Comparison of ENCODE assay signal across 16 cellular contexts in the genomic region with DNA sequence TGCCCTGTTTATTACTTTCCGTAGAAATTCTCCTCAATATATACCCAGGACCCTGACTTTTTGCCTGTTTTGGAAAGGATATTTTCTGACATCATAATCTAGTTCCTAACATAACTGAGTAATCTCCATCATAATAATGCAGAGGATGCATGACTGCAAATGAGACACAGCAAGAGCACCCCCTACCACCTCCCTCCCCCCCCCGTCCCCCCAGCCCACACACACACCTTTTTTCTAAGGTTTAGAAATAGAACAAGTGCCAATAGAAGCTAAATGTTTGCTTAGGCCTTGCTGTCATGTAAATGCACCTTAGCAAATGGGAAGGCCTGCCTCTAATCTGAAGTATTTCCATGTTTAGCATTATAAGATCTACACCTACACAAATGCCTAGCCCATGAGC. TPM values are rescaled to one million over a fixed set of nuclear protein-coding genes. Genes with fewer than 3 reads are reported as not detected.
A peak's percentile ranks its signal among the peaks of the same experiment; 100 is the strongest.
DNase-seq lines count a peak whose midpoint lies in the region; ATAC-seq and TF ChIP-seq lines count a peak whose summit lies in the region.
"Had no signal": no experiment of that assay in that cellular context is flagged by ENCODE, and none has a peak within 500 bp of the region (broad histone marks: within the 10 kb centered on the region; RNA-seq: fewer than 3 reads in every experiment).

A gene (minus strand): TSS at position 13 of the 400 bp plus-strand sequence. CDS start 3,239 bp downstream, outside the sequence.

- H2AK5ac ChIP-seq in mesenchymal stem cell (ENCODE audit: low read length, severe bottlenecking), result no peak within 1 kb of the TSS

- H4K91ac ChIP-seq in mesenchymal stem cell (ENCODE audit: low read length), result no peak within 1 kb of the TSS

- no peak within 1 kb of the TSS for H4K8ac ChIP-seq in mesenchymal stem cell (ENCODE audit: low read length)

- peak within 1 kb of the TSS; percentile 93 for H3K9ac ChIP-seq in mesenchymal stem cell (ENCODE audit: low read length)

- DNase-seq in activated naive CD8-positive, alpha-beta T cell treated with anti-CD3 and anti-CD28 coated beads for 36 hours, result no peak
- DNase-seq in mesenchymal stem cell, result no peak
- DNase-seq in type B pancreatic cell (ENCODE audit: extremely low spot score, unreplicated experiment), result no peak
- DNase-seq in putamen (ENCODE audit: low spot score), result no peak
- DNase-seq in EL, result no peak
- no peak for DNase-seq in COR-L47 (lab: John Stamatoyannopoulos, UW)
- DNase-seq: activated CD4-positive, CD25-positive, alpha-beta regulatory T cell treated with anti-CD3 and anti-CD28 coated beads, Interleukin-2, amount 50 U/mL, for 72 hours; activated CD8-positive, alpha-beta memory T cell treated with anti-CD3 and anti-CD28 coated beads, Interleukin-2, amount 50 U/mL, for 4 hours; activated naive CD8-positive, alpha-beta T cell treated with anti-CD3 and anti-CD28 coated beads, Interleukin-2, amount 10 ng/mL, durations not matched to agents 7 days and 5 days; lower lobe of right lung; NCI-H1694; Right ventricle myocardium superior had no signal

- no peak for TF ChIP-seq CTCF in type B pancreatic cell (conservative IDR thresholded peaks at IDR 0.05)

- H2BK15ac ChIP-seq in mesenchymal stem cell (ENCODE audit: low read depth, poor library complexity, severe bottlenecking), result no peak within 1 kb of the TSS

- no peak within 1 kb of the TSS for H3K27ac Mint-ChIP-seq in activated naive CD8-positive, alpha-beta T cell
- no peak within 1 kb of the TSS for H3K27ac Mint-ChIP-seq in activated naive CD8-positive, alpha-beta T cell treated with anti-CD3 and anti-CD28 coated beads for 36 hours
- H3K27ac Mint-ChIP-seq in activated T-helper 17 cell treated with anti-CD3 and anti-CD28 coated beads, Interleukin-2, amount 50 U/mL, for 72 hours, result no peak within 1 kb of the TSS
- no peak within 1 kb of the TSS for H3K27ac Mint-ChIP-seq in type B pancreatic cell
- H3K27ac Mint-ChIP-seq: activated naive CD8-positive, alpha-beta T cell treated with anti-CD3 and anti-CD28 coated beads, Interleukin-2, amount 10 ng/mL, durations not matched to agents 7 days and 5 days had no signal

- peaks cover 32% of the 10 kb centered on the region for H3K4me1 ChIP-seq in mesenchymal stem cell (ENCODE audit: control insufficient read depth, insufficient read depth, low read depth, low read length)

- no peaks in the 10 kb centered on the region for H3K79me1 ChIP-seq in mesenchymal stem cell (replicated peaks; ENCODE audit: low read length, poor library complexity, severe bottlenecking)

- peaks cover 6 to 52% of the 10 kb centered on the region in 2 experiments for H3K27me3 ChIP-seq in mesenchymal stem cell (ENCODE audit: control insufficient read depth in 1 of 2, insufficient read depth in 1 of 2, low read length in 2 of 2)

- no peak within 1 kb of the TSS for H3K27ac ChIP-seq in mesenchymal stem cell (ENCODE audit: low read length, poor library complexity, severe bottlenecking)
- H3K27ac ChIP-seq: cardiac muscle cell, lower lobe of right lung had no signal

- no peak within 1 kb of the TSS for H3K4me2 ChIP-seq in mesenchymal stem cell (ENCODE audit: low read length, poor library complexity, severe bottlenecking)

- no peak for ATAC-seq in activated T-helper 17 cell treated with anti-CD3 and anti-CD28 coated beads, Interleukin-2, amount 50 U/mL, for 72 hours (replicated peaks)
- ATAC-seq: lower lobe of right lung had no signal

- H3K4me1 Mint-ChIP-seq in activated naive CD8-positive, alpha-beta T cell (ENCODE audit: low read depth), result peaks cover 34% of the 10 kb centered on the region
- peaks cover 31% of the 10 kb centered on the region for H3K4me1 Mint-ChIP-seq in activated naive CD8-positive, alpha-beta T cell treated with anti-CD3 and anti-CD28 coated beads for 36 hours
- peaks cover 9% of the 10 kb centered on the region for H3K4me1 Mint-ChIP-seq in activated T-helper 17 cell treated with anti-CD3 and anti-CD28 coated beads, Interleukin-2, amount 50 U/mL, for 72 hours
- H3K4me1 Mint-ChIP-seq in type B pancreatic cell (ENCODE audit: unreplicated experiment), result peaks cover 5% of the 10 kb centered on the region

- peak within 1 kb of the TSS; percentile 78 for H3K4me3 Mint-ChIP-seq in activated naive CD8-positive, alpha-beta T cell
- H3K4me3 Mint-ChIP-seq in activated naive CD8-positive, alpha-beta T cell treated with anti-CD3 and anti-CD28 coated beads for 36 hours, result no peak within 1 kb of the TSS
- H3K4me3 Mint-ChIP-seq in activated T-helper 17 cell treated with anti-CD3 and anti-CD28 coated beads, Interleukin-2, amount 50 U/mL, for 72 hours, result peak within 1 kb of the TSS; percentile 60
- peak within 1 kb of the TSS; percentile 91 for H3K4me3 Mint-ChIP-seq in type B pancreatic cell

- H3K27me3 Mint-ChIP-seq in activated naive CD8-positive, alpha-beta T cell, result peaks cover 52% of the 10 kb centered on the region
- H3K27me3 Mint-ChIP-seq in activated naive CD8-positive, alpha-beta T cell treated with anti-CD3 and anti-CD28 coated beads for 36 hours, result peaks cover 96% of the 10 kb centered on the region
- H3K27me3 Mint-ChIP-seq in activated T-helper 17 cell treated with anti-CD3 and anti-CD28 coated beads, Interleukin-2, amount 50 U/mL, for 72 hours, result peaks cover 63% of the 10 kb centered on the region
- H3K27me3 Mint-ChIP-seq in type B pancreatic cell, result peaks cover 96% of the 10 kb centered on the region

- H3K36me3 ChIP-seq in mesenchymal stem cell (ENCODE audit: control insufficient read depth in 1 of 2, insufficient read depth in 2 of 2, low read depth in 1 of 2, low read length in 2 of 2), result peaks cover 0 to under 1% of the 10 kb centered on the region in 2 experiments
- H3K36me3 ChIP-seq: cardiac muscle cell, lower lobe of right lung had no signal

- no peaks in the 10 kb centered on the region for H3K9me3 ChIP-seq in mesenchymal stem cell (ENCODE audit: control insufficient read depth, low read length)
- H3K9me3 ChIP-seq: lower lobe of right lung had no signal

- no peak within 1 kb of the TSS for H3K14ac ChIP-seq in mesenchymal stem cell (ENCODE audit: low read length in 2 of 2)

- H2BK12ac ChIP-seq in mesenchymal stem cell (ENCODE audit: low read length in 2 of 2), result no peak within 1 kb of the TSS

- H3K4ac ChIP-seq in mesenchymal stem cell (ENCODE audit: low read depth in 1 of 2, low read length in 2 of 2), result no peak within 1 kb of the TSS

- H3K18ac ChIP-seq in mesenchymal stem cell (ENCODE audit: low read depth in 1 of 2, low read length in 2 of 2), result no peak within 1 kb of the TSS

- 83% methylated on average over 1 of the region's 2 CpGs for WGBS in mesenchymal stem cell

- no peak within 1 kb of the TSS for H2BK120ac ChIP-seq in mesenchymal stem cell (ENCODE audit: low read depth, low read length)

- H2AFZ ChIP-seq in mesenchymal stem cell (ENCODE audit: low read depth, low read length), result no peak within 1 kb of the TSS

- H3K9me3 Mint-ChIP-seq in activated naive CD8-positive, alpha-beta T cell (ENCODE audit: low read depth), result no peaks in the 10 kb centered on the region
- no peaks in the 10 kb centered on the region for H3K9me3 Mint-ChIP-seq in activated naive CD8-positive, alpha-beta T cell treated with anti-CD3 and anti-CD28 coated beads for 36 hours
- H3K9me3 Mint-ChIP-seq in activated T-helper 17 cell treated with anti-CD3 and anti-CD28 coated beads, Interleukin-2, amount 50 U/mL, for 72 hours, result no peaks in the 10 kb centered on the region
- no peaks in the 10 kb centered on the region for H3K9me3 Mint-ChIP-seq in type B pancreatic cell
- H3K9me3 Mint-ChIP-seq: activated naive CD8-positive, alpha-beta T cell treated with anti-CD3 and anti-CD28 coated beads, Interleukin-2, amount 10 ng/mL, durations not matched to agents 7 days and 5 days had no signal

- no peak within 1 kb of the TSS for H3K23ac ChIP-seq in mesenchymal stem cell (ENCODE audit: low read length in 2 of 2)

- no peak within 1 kb of the TSS for H2BK5ac ChIP-seq in mesenchymal stem cell (ENCODE audit: low read depth, low read length, poor library complexity, severe bottlenecking)

- H3K4me3 ChIP-seq in mesenchymal stem cell (ENCODE audit: insufficient read depth in 1 of 2, low read depth in 1 of 2, low read length in 2 of 2), result peak within 1 kb of the TSS in 1 of 2 experiments; percentile 76
- H3K4me3 ChIP-seq: cardiac muscle cell had no signal

- no peaks in the 10 kb centered on the region for H3K36me3 Mint-ChIP-seq in activated naive CD8-positive, alpha-beta T cell
- H3K36me3 Mint-ChIP-seq in activated naive CD8-positive, alpha-beta T cell treated with anti-CD3 and anti-CD28 coated beads for 36 hours, result no peaks in the 10 kb centered on the region
- peaks cover 6% of the 10 kb centered on the region for H3K36me3 Mint-ChIP-seq in activated T-helper 17 cell treated with anti-CD3 and anti-CD28 coated beads, Interleukin-2, amount 50 U/mL, for 72 hours (ENCODE audit: low read depth)
- peaks cover 8% of the 10 kb centered on the region for H3K36me3 Mint-ChIP-seq in type B pancreatic cell
- H3K36me3 Mint-ChIP-seq: activated naive CD8-positive, alpha-beta T cell treated with anti-CD3 and anti-CD28 coated beads, Interleukin-2, amount 10 ng/mL, durations not matched to agents 7 days and 5 days had no signal

RNA-seq across cellular contexts. Expression of the gene that starts here (rescaled TPM):
- not detected for total RNA-seq in activated naive CD8-positive, alpha-beta T cell treated with anti-CD3 and anti-CD28 coated beads for 36 hours
- not detected for total RNA-seq in activated T-helper 17 cell treated with anti-CD3 and anti-CD28 coated beads, Interleukin-2, amount 50 U/mL, for 72 hours
- polyA plus RNA-seq in mesenchymal stem cell (2013, experiment 1 of 2), result not detected
- 0.15 TPM for polyA plus RNA-seq in mesenchymal stem cell (2013, experiment 2 of 2)
- total RNA-seq in type B pancreatic cell (ENCODE audit: low replicate concordance), result 6.3 and 38.1 TPM in 2 replicates
- total RNA-seq: activated naive CD8-positive, alpha-beta T cell treated with anti-CD3 and anti-CD28 coated beads, Interleukin-2, amount 10 ng/mL, durations not matched to agents 7 days and 5 days; cardiac muscle cell; Right ventricle myocardium superior; T-helper 2 cell treated with Interferon-gamma antibody and Interleukin-4, amounts not matched to agents 100 ng/mL and 5 ng/mL, for 36 hours had no signal
- polyA plus RNA-seq: cardiac muscle cell had no signal
